19 cellular contexts compared by ENCODE assay signal in the genomic region with DNA sequence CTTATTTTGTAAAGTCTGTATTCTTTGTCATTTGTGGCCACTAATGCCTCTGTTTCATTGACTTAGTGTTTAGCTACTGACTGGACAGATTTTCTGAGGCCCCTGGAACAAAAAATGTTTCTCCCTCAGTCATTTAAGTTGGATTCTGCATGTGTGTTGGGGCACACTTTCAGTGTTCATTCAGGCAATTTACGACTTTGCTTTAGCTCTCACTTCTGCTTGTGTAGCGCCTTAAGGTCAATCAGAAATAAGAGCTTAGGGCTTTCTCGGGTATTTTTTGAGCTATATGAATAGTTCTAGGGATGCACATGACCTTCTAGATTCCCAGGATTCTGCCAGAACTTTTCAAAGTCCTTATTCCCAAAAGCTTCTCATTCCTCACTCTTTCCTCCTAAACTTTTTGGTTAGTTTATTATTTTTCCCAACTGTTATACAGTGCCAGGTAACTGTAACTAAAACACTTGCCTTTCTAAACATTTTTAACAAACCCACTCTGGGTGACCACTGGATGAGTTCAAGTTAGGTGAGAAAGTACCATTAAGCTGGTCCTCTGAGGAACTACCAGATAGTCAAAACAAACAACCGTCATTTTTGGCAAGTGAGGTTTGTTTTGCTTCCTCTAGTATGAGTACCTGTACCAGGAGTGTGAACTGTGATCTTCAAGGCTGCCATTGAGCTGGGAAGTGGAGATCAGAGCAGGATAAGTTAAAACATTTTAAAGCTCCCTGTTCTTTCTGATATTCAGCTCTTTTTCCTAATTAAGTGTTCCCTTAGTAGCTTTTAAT.
"Had no signal": no experiment of that assay in that cellular context is flagged by ENCODE, and none has a peak within 500 bp of the region (broad histone marks: within the 10 kb centered on the region; RNA-seq: fewer than 3 reads in every experiment).

No MANE protein-coding gene starts in this region.

- H3K4me1 ChIP-seq: prostate gland, transverse colon, vagina had no signal

- H3K4me3 ChIP-seq: dorsolateral prefrontal cortex, hepatocyte, prostate gland, skin epidermis, transverse colon, vagina had no signal

- H3K4me3 Mint-ChIP-seq: endodermal cell had no signal

- H2AFZ ChIP-seq: hepatocyte had no signal

- FAIRE-seq: bronchial epithelial cell had no signal

- ATAC-seq: right cardiac atrium; stimulated activated naive CD8-positive, alpha-beta T cell treated with anti-CD3 and anti-CD28 coated beads, Interleukin-15, Interleukin-2, amounts not matched to agents 100 U/mL and 50 U/mL, for 24 hours had no signal

- H3K36me3 ChIP-seq: prostate gland, transverse colon, vagina had no signal

- H3K27me3 ChIP-seq: dorsolateral prefrontal cortex, hepatocyte, transverse colon, vagina had no signal

- H3K27ac ChIP-seq: dorsolateral prefrontal cortex, hepatocyte, prostate gland, skin epidermis, transverse colon, vagina, VCaP had no signal

- DNase-seq: activated CD4-positive, alpha-beta T cell treated with anti-CD3 and anti-CD28 coated beads for 1 hour; activated CD4-positive, alpha-beta T cell treated with anti-CD3 and anti-CD28 coated beads, Interleukin-2, amount 50 U/mL, for 4 hours; activated naive CD4-positive, alpha-beta T cell; activated T-cell treated with anti-CD3 and anti-CD28 coated beads for 4 hours; aorta; dorsolateral prefrontal cortex; endodermal cell; erythroblast; islet precursor cell; right cardiac atrium; stimulated activated CD4-positive, alpha-beta T cell treated with anti-CD3 and anti-CD28 coated beads, Interleukin-4, amount 100 ng/mL, for 24 hours; stimulated activated naive CD8-positive, alpha-beta T cell treated with anti-CD3 and anti-CD28 coated beads, Interleukin-15, Interleukin-2, amounts not matched to agents 100 U/mL and 50 U/mL, for 24 hours; transverse colon had no signal

- H3K79me2 ChIP-seq: hepatocyte had no signal

- H3K4me2 ChIP-seq: hepatocyte had no signal

- H3K27ac Mint-ChIP-seq: endodermal cell had no signal

- H3K9me3 ChIP-seq: prostate gland, transverse colon, vagina had no signal

- H3K9me3 Mint-ChIP-seq: endodermal cell had no signal
